Comparison of ENCODE assay signal across 9 cellular contexts in the genomic region with DNA sequence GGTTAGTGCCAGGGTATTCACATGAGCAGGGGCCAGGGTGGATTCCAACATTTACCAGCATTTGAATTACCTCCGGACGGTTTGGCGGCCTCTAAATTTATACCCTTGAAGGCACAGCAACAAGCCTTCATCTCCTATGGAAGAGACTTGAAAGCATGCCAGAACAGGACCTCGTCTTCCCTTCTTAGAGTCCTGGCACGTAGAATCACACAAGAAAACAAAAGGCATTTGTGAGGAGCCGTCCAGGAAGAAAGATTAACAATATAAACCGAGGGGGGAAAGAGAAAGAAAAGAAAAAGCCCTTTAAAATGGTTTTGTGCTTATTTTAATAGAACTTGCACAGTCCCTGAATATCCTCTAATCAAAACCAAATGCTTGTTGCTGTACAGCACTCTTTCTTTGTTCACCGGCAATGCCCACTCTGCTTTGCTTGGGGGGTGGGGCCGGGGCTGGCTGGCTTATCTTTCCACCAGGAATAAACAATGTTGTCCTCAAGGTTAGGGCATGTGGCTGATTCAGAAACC.
DNase-seq lines count a peak whose midpoint lies in the region; ATAC-seq and TF ChIP-seq lines count a peak whose summit lies in the region.
"Had no signal": no experiment of that assay in that cellular context is flagged by ENCODE, and none has a peak within 500 bp of the region (broad histone marks: within the 10 kb centered on the region; RNA-seq: fewer than 3 reads in every experiment).

No MANE protein-coding gene starts in this region.

- peak overlapping the region; percentile 59 for H3K4me3 ChIP-seq in thoracic aorta

- H3K27ac ChIP-seq in caudate nucleus (ENCODE audit: low read depth, low read length) (peak overlapping the region; percentile 88), thoracic aorta (no peak overlapping the region)

- H3K36me3 ChIP-seq in thoracic aorta: no peaks in the 10 kb centered on the region

- peak; percentile 10 for DNase-seq in NCI-H774 (lab: John Stamatoyannopoulos, UW)
- DNase-seq in caudate nucleus (lab: John Stamatoyannopoulos, UW): peak in 9 of 61 donors; percentile 7 to 33 (median 17)
- peak; percentile 39 for DNase-seq in midbrain (lab: John Stamatoyannopoulos, UW)
- DNase-seq in thoracic aorta (ENCODE audit: low spot score): no peak
- DNase-seq in T-helper 2 cell treated with Interferon-gamma antibody and Interleukin-4, amounts not matched to agents 5 μg/mL and 100 μg/mL, for 36 hours (ENCODE audit: low spot score): no peak
- DNase-seq in NOMO-1 treated with dmso at 0.1 percent for 144 hours (lab: John Stamatoyannopoulos, UW; ENCODE audit: unreplicated experiment): no peak
- DNase-seq in ureter (ENCODE audit: low spot score): no peak
- no peak for DNase-seq in DMS79 treated with DMSO at 0.1 percent for 48 hours (lab: John Stamatoyannopoulos, UW)

- no peaks in the 10 kb centered on the region for H3K27me3 Mint-ChIP-seq in T-helper 2 cell treated with Interferon-gamma antibody and Interleukin-4, amounts not matched to agents 5 μg/mL and 100 μg/mL, for 36 hours (ENCODE audit: low read depth)
- H3K27me3 Mint-ChIP-seq: IgD-negative memory B cell had no signal

- H3K27me3 ChIP-seq in thoracic aorta (replicated peaks; ENCODE audit: insufficient read depth): no peaks in the 10 kb centered on the region

- no peak overlapping the region for H3K27ac Mint-ChIP-seq in T-helper 2 cell treated with Interferon-gamma antibody and Interleukin-4, amounts not matched to agents 5 μg/mL and 100 μg/mL, for 36 hours
- H3K27ac Mint-ChIP-seq: IgD-negative memory B cell had no signal

- no peaks in the 10 kb centered on the region for H3K36me3 Mint-ChIP-seq in T-helper 2 cell treated with Interferon-gamma antibody and Interleukin-4, amounts not matched to agents 5 μg/mL and 100 μg/mL, for 36 hours (ENCODE audit: low read depth)
- H3K36me3 Mint-ChIP-seq: IgD-negative memory B cell had no signal

- no peaks in the 10 kb centered on the region for H3K4me1 ChIP-seq in thoracic aorta (ENCODE audit: control insufficient read depth in 1 of 2, low read depth in 2 of 2)

- no peak for TF ChIP-seq CTCF in thoracic aorta (IDR thresholded peaks at IDR 0.05)

- H3K9me3 Mint-ChIP-seq in T-helper 2 cell treated with Interferon-gamma antibody and Interleukin-4, amounts not matched to agents 5 μg/mL and 100 μg/mL, for 36 hours: peaks cover 10% of the 10 kb centered on the region

- no peak for ATAC-seq in thoracic aorta (ENCODE audit: insufficient number of reproducible peaks, low FRiP score, low read depth)

- no peak overlapping the region for H3K4me3 Mint-ChIP-seq in T-helper 2 cell treated with Interferon-gamma antibody and Interleukin-4, amounts not matched to agents 5 μg/mL and 100 μg/mL, for 36 hours
- H3K4me3 Mint-ChIP-seq: IgD-negative memory B cell had no signal

- no peaks in the 10 kb centered on the region for H3K9me3 ChIP-seq in thoracic aorta

- H3K4me1 Mint-ChIP-seq in T-helper 2 cell treated with Interferon-gamma antibody and Interleukin-4, amounts not matched to agents 5 μg/mL and 100 μg/mL, for 36 hours (ENCODE audit: low read depth): no peaks in the 10 kb centered on the region
- H3K4me1 Mint-ChIP-seq: IgD-negative memory B cell had no signal

Comparison
In these comparisons a context has a peak if more than half of its experiments do, and no peak if none do; other contexts are left out.
1. DNase-seq: peak in NCI-H774 (single experiment) and midbrain (single experiment); none in thoracic aorta (single experiment), T-helper 2 cell treated with Interferon-gamma antibody and Interleukin-4, amounts not matched to agents 5 μg/mL and 100 μg/mL, for 36 hours (single experiment), NOMO-1 treated with dmso at 0.1 percent for 144 hours (single experiment), ureter (single experiment) and DMS79 treated with DMSO at 0.1 percent for 48 hours (single experiment).